Comparison of ENCODE assay signal across 1 cellular context in genomic region chr4:73212982-73213730, GRCh38.
TF ChIP-seq lines count a peak whose summit lies in the region.

No MANE protein-coding gene starts in this region.

TF ChIP-seq in K562, 482 proteins besides CTCF, POLR2A, EP300 and RAD21 (continues in another document):
- no peak for TF ChIP-seq CREB3 (tag; conservative IDR thresholded peaks at IDR 0.05; ENCODE audit: low read depth)
- TF ChIP-seq ARNT (IDR thresholded peaks at IDR 0.05): no peak
- no peak for TF ChIP-seq ZBTB49 (CRISPR knock-in tag; IDR thresholded peaks at IDR 0.05; ENCODE audit: borderline replicate concordance)
- TF ChIP-seq RBM39 (optimal IDR thresholded peaks at IDR 0.05; ENCODE audit: low read depth, low read length): no peak
- TF ChIP-seq IRF9 (tag; IDR thresholded peaks at IDR 0.05): no peak
- no peak for TF ChIP-seq PCBP2 (IDR thresholded peaks at IDR 0.05; ENCODE audit: low read depth, low read length, poor library complexity, severe bottlenecking)
- TF ChIP-seq ATF3 (IDR thresholded peaks at IDR 0.05): no peak
- no peak for TF ChIP-seq ATF3 (CRISPR knock-in tag; conservative IDR thresholded peaks at IDR 0.05)
- TF ChIP-seq ZNF518B (CRISPR knock-in tag; IDR thresholded peaks at IDR 0.05): no peak
- peak; percentile 63; the same call in 1 of the 2 replicates for TF ChIP-seq SPI1 (IDR thresholded peaks at IDR 0.05; ENCODE audit: borderline replicate concordance, low read depth, low read length)
- TF ChIP-seq C11orf30 (IDR thresholded peaks at IDR 0.05; ENCODE audit: low read depth): peak; percentile 79
- TF ChIP-seq SNIP1 (IDR thresholded peaks at IDR 0.05; ENCODE audit: low read depth): no peak
- TF ChIP-seq ZNF316 (IDR thresholded peaks at IDR 0.05): peak; percentile 94
- no peak for TF ChIP-seq NR2F6 (CRISPR knock-in tag; IDR thresholded peaks at IDR 0.05)
- TF ChIP-seq NFE2 (IDR thresholded peaks at IDR 0.05; ENCODE audit: low read depth): peak; percentile 46; the same call in 1 of the 2 replicates
- TF ChIP-seq MAFG (tag; conservative IDR thresholded peaks at IDR 0.05): peak; percentile 79
- no peak for TF ChIP-seq CHD1 (IDR thresholded peaks at IDR 0.05; ENCODE audit: low read length)
- TF ChIP-seq ZBTB33 (CRISPR knock-in tag; IDR thresholded peaks at IDR 0.05): no peak
- no peak for TF ChIP-seq E2F1 (CRISPR knock-in tag; IDR thresholded peaks at IDR 0.05)
- no peak for TF ChIP-seq E2F8 (IDR thresholded peaks at IDR 0.05; ENCODE audit: low read depth, partially characterized antibody)
- TF ChIP-seq MAFK (IDR thresholded peaks at IDR 0.05; ENCODE audit: low read length): peak; percentile 52; the same call in 1 of the 2 replicates
- TF ChIP-seq CUX1 (CRISPR knock-in tag; IDR thresholded peaks at IDR 0.05): no peak
- TF ChIP-seq NFE2L1 (tag; IDR thresholded peaks at IDR 0.05; ENCODE audit: borderline replicate concordance, low read depth): 0 out of 2 replicates have a peak, but pooled peaks have one; percentile 24
- no peak for TF ChIP-seq ZNF436 (CRISPR knock-in tag; IDR thresholded peaks at IDR 0.05)
- TF ChIP-seq TARDBP (IDR thresholded peaks at IDR 0.05): no peak
- TF ChIP-seq E4F1 (CRISPR knock-in tag; IDR thresholded peaks at IDR 0.05; ENCODE audit: borderline replicate concordance): no peak
